In genomic region chr5:165779505-165779904, GRCh38 we compare ENCODE assay signal across 2 cellular contexts.
TF ChIP-seq lines count a peak whose summit lies in the region.

No MANE protein-coding gene starts in this region.

TF ChIP-seq in SK-N-SH treated with all-trans-retinoic acid at 6 μM for 48 hours, 23 proteins besides CTCF, POLR2A, EP300 and RAD21 (continued from another document):
- TF ChIP-seq POU6F1 (CRISPR knock-in tag; IDR thresholded peaks at IDR 0.05; ENCODE audit: borderline replicate concordance, low read depth) (no peak), GLIS3 (CRISPR knock-in tag; IDR thresholded peaks at IDR 0.05) (no peak), TOX (CRISPR knock-in tag; IDR thresholded peaks at IDR 0.05; ENCODE audit: borderline replicate concordance) (no peak), ARNTL (CRISPR knock-in tag; IDR thresholded peaks at IDR 0.05; ENCODE audit: borderline replicate concordance, low read depth) (no peak), RARB (CRISPR knock-in tag; IDR thresholded peaks at IDR 0.05) (no peak), TCF4 (CRISPR knock-in tag; IDR thresholded peaks at IDR 0.05; ENCODE audit: borderline replicate concordance) (0 out of 2 replicates have a peak, but pooled peaks have one; percentile 17)

TF ChIP-seq in SK-N-SH, 30 proteins besides CTCF, POLR2A, EP300 and RAD21 (continued from another document):
- TF ChIP-seq ELF1 (IDR thresholded peaks at IDR 0.05) = no peak
